Comparison of ENCODE assay signal across 8 cellular contexts in the genomic region with DNA sequence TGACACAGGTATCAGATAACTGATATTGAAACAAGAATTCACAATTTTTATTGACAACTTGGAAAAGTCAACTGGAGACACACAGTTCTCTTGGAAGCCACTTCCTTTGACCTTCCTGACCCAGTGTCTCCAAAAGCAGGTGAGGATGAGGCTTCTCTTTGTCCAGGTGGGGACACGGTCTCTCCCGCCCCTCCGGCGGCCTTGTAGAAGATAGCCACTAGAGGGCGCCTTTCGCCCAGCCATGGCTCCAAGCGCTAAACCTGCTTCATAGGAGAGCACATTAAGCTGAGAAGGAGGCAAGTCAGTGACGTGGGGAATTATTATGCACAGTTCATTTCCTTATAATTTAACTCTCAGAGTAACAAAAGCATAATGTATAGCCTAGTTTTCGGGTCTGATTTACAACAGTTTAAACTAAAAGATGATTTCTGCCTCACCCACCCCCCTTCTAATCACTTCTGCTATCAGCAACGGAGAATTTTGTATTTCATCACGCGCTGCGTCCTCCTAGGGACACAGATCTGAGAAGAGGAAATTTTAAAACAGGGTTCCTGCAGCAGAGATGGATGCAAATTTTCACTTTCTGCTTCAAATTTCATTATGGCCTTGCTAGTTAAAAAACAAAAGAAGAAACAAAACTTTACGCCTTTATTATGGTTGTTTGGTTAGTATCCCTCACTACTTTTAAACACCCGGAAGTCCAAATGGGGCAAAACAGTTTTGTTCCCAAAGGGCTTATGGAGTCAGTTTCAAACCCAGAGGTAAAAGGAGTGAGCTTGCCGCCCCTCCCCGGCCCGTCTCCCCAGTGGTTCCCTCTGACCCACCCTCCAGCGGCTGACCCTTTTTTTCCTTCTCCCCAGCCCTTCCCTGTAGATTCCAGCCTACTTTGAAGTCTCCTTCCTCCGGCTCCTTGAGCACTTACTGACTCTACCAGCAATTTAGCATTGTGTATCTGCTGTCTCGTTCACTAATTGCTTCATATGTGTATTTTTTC.
A peak's percentile ranks its signal among the peaks of the same experiment; 100 is the strongest.
DNase-seq lines count a peak whose midpoint lies in the region; ATAC-seq, FAIRE-seq and TF ChIP-seq lines count a peak whose summit lies in the region.

No MANE protein-coding gene starts in this region.

- no peak overlapping the region for H2BK12ac ChIP-seq in H9 (ENCODE audit: insufficient read length, low read depth, low read length)

- H4K20me1 ChIP-seq in H9 (ENCODE audit: control insufficient read depth, insufficient read depth, insufficient read length), result no peaks in the 10 kb centered on the region

- H4K5ac ChIP-seq in H9 (ENCODE audit: insufficient read length, low read depth, low read length), result no peak overlapping the region

- H4K91ac ChIP-seq in H9 (ENCODE audit: insufficient read length, low read depth, low read length), result no peak overlapping the region

- H3K36me3 Mint-ChIP-seq in H9 (ENCODE audit: insufficient read depth in 1 of 3, low read depth in 3 of 3), result no peaks in the 10 kb centered on the region
- H3K36me3 Mint-ChIP-seq in glutamatergic neuron (ENCODE audit: unreplicated experiment), result no peaks in the 10 kb centered on the region

- H3K9me3 Mint-ChIP-seq in H9, result no peaks in the 10 kb centered on the region
- H3K9me3 Mint-ChIP-seq in glutamatergic neuron (ENCODE audit: unreplicated experiment), result peaks cover 2% of the 10 kb centered on the region

- no peak overlapping the region for H2BK5ac ChIP-seq in H9 (ENCODE audit: insufficient read length, low read length)

- H3K56ac ChIP-seq in H9 (ENCODE audit: insufficient read length, low read depth, low read length), result no peak overlapping the region

- H3K4me2 ChIP-seq in H9 (ENCODE audit: insufficient read depth, insufficient read length, low read length), result no peak overlapping the region

- H3K27ac ChIP-seq in H9 (ENCODE audit: insufficient read length, low read depth, low read length), result no peak overlapping the region
- H3K27ac ChIP-seq in SJSA1, result no peak overlapping the region
- peak overlapping the region in 1 of 4 donors; percentile 41 for H3K27ac ChIP-seq in pancreas
- H3K27ac ChIP-seq in thyroid gland, result peak overlapping the region in 1 of 3 donors; percentile 29

- H2AK5ac ChIP-seq in H9 (ENCODE audit: insufficient read length, low read length), result no peak overlapping the region

- no peak for TF ChIP-seq POLR2A in thyroid gland (IDR thresholded peaks at IDR 0.05)

- H3K27ac Mint-ChIP-seq in H9, result no peak overlapping the region
- H3K27ac Mint-ChIP-seq in glutamatergic neuron (ENCODE audit: unreplicated experiment), result no peak overlapping the region

- no peak overlapping the region for H2BK15ac ChIP-seq in H9 (ENCODE audit: low read depth, low read length)

- no peak overlapping the region for H3K18ac ChIP-seq in H9 (ENCODE audit: insufficient read length, low read depth, low read length)

- H3K4me1 Mint-ChIP-seq in H9 (peaks cover 13 to 19% of the 10 kb centered on the region in 2 experiments), glutamatergic neuron (ENCODE audit: low read depth, unreplicated experiment) (peaks cover 14% of the 10 kb centered on the region)

- H3K4me3 Mint-ChIP-seq in H9 (peak overlapping the region in 1 of 2 experiments; percentile 57; a peak in 2 of 5 replicates), glutamatergic neuron (ENCODE audit: unreplicated experiment) (peak overlapping the region; percentile 39)

- peak; percentile 56 for FAIRE-seq in pancreas (lab: Jason Lieb, UNC)

- DNase-seq in H9 (peak; percentile 90), LoVo (ENCODE audit: low spot score) (peak; percentile 83), SJSA1 (ENCODE audit: low read depth in 1 of 2, low spot score in 2 of 2) (peak; percentile 64 to 66), glutamatergic neuron (peak; percentile 84), pancreas (peak; percentile 56 to 89 (median 78)), thyroid gland (peak; percentile 64 to 79)
- DNase-seq in activated naive CD4-positive, alpha-beta T cell treated with Interleukin-2 at 50 U/mL for 16 hours, result peak; percentile 82

- peak; percentile 98 for TF ChIP-seq CTCF in H9 (conservative IDR thresholded peaks at IDR 0.05)
- TF ChIP-seq CTCF in glutamatergic neuron (IDR thresholded peaks at IDR 0.05; ENCODE audit: partially characterized antibody, unreplicated experiment), result peak; percentile 93
- peak; percentile 84 to 98 (median 93) for TF ChIP-seq CTCF in pancreas (IDR thresholded peaks at IDR 0.05)
- TF ChIP-seq CTCF in thyroid gland (IDR thresholded peaks at IDR 0.05), result peak; percentile 71 to 93 (median 88)

- H3K4me3 ChIP-seq in SJSA1 (no peak overlapping the region), pancreas (peak overlapping the region; percentile 9 to 50 (median 18)), thyroid gland (replicated peaks in 1 of 3) (peak overlapping the region in 1 of 3 donors; percentile 19)

- intact Hi-C loops in pancreas (cut with DNase I) (no loop called here), thyroid gland (cut with DNase I) (no loop called here)

- H3K4me1 ChIP-seq in ES-I3 (ENCODE audit: insufficient read depth, low read length) (0 out of 2 replicates have a peak, but pooled peaks cover 8% of the 10 kb centered on the region), H9 (ENCODE audit: insufficient read depth, low read length) (no peaks in the 10 kb centered on the region), SJSA1 (replicated peaks) (no peaks in the 10 kb centered on the region), pancreas (no peaks in the 10 kb centered on the region), thyroid gland (no peaks in the 10 kb centered on the region)

- no peak overlapping the region for H2BK120ac ChIP-seq in H9 (ENCODE audit: low read depth, low read length, poor library complexity, severe bottlenecking)

- H3K9ac ChIP-seq in ES-I3 (ENCODE audit: low read depth, low read length) (peak overlapping the region; percentile 69; the same call in 1 of the 2 replicates), H9 (ENCODE audit: extremely low read depth, insufficient read length, low read length) (no peak overlapping the region)

- WGBS in H9 (ENCODE audit: extremely low coverage, insufficient read length, low lambda C conversion rate), result no CpG with 5 or more reads among the region's 21 CpGs
- 10 to 13% methylated on average over 21 of the region's 21 CpGs for WGBS in pancreas, 2 donors
- WGBS in thyroid gland, 2 donors, result 15 to 17% methylated on average over 20 to 21 of the region's 21 CpGs

- H2AFZ ChIP-seq in H9 (ENCODE audit: low read length), result no peak overlapping the region

- H3K14ac ChIP-seq in H9 (ENCODE audit: insufficient read depth, low read length), result no peak overlapping the region

- no peak overlapping the region for H3K4ac ChIP-seq in H9 (ENCODE audit: low read depth, low read length)

- H3K27me3 Mint-ChIP-seq in H9 (ENCODE audit: low read depth) (no peaks in the 10 kb centered on the region), glutamatergic neuron (ENCODE audit: unreplicated experiment) (no peaks in the 10 kb centered on the region)

- peak; percentile 95 to 100 (median 99) for ATAC-seq in pancreas

- H3K9me3 ChIP-seq in ES-I3 (ENCODE audit: control insufficient read depth, insufficient read depth, low read length) (no peaks in the 10 kb centered on the region), H9 (ENCODE audit: control insufficient read depth, low read depth, low read length) (no peaks in the 10 kb centered on the region), SJSA1 (replicated peaks) (no peaks in the 10 kb centered on the region), pancreas (no peaks in the 10 kb centered on the region), thyroid gland (no peaks in the 10 kb centered on the region)

- H3K27me3 ChIP-seq in H9 (ENCODE audit: insufficient read depth, low read length), result no peaks in the 10 kb centered on the region
- no peaks in the 10 kb centered on the region for H3K27me3 ChIP-seq in SJSA1 (replicated peaks)
- no peaks in the 10 kb centered on the region for H3K27me3 ChIP-seq in pancreas
- no peaks in the 10 kb centered on the region for H3K27me3 ChIP-seq in thyroid gland

- no peak overlapping the region for H3K23ac ChIP-seq in H9 (ENCODE audit: insufficient read length, low read depth, low read length)

- H3T11ph ChIP-seq in H9 (ENCODE audit: low read length), result no peak overlapping the region

- H3K36me3 ChIP-seq in ES-I3 (ENCODE audit: insufficient read depth, low read length) (no peaks in the 10 kb centered on the region), SJSA1 (no peaks in the 10 kb centered on the region), pancreas (no peaks in the 10 kb centered on the region), thyroid gland (no peaks in the 10 kb centered on the region)

- H3K23me2 ChIP-seq in H9 (ENCODE audit: insufficient read length, low read depth, low read length, poor library complexity, severe bottlenecking), result no peaks in the 10 kb centered on the region

- no peak overlapping the region for H4K8ac ChIP-seq in H9 (replicated peaks; ENCODE audit: insufficient read length, low read depth, low read length)

- H3K79me1 ChIP-seq in H9 (ENCODE audit: insufficient read depth, low read depth, low read length, poor library complexity, severe bottlenecking), result no peaks in the 10 kb centered on the region

- no peak overlapping the region for H2BK20ac ChIP-seq in H9 (ENCODE audit: low read depth, low read length, poor library complexity, severe bottlenecking)

- no peaks in the 10 kb centered on the region for H3K79me2 ChIP-seq in H9 (ENCODE audit: insufficient read depth, low read length)
